In the genomic region with DNA sequence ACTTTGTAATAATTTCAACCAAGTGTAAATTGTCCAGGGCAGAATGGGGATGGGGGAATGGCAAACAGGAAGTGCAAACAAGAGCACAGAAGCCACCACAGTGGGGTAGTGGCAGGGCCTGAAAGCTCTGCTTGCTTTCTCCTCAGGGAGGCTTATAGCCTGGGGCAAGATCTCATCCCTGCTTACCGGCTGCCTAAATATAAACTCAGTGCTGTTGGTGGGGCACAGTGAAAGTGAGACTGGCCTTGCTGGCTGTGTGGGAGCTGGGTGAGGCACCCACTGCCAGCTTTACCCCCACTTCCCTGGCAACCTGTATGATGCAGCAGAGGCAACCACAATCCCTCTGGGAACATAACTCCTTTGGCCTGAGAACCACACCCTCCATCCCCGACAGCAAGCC, we compare ENCODE assay signal across 12 cellular contexts. TPM values are rescaled to one million over a fixed set of nuclear protein-coding genes. Genes with fewer than 3 reads are reported as not detected.
DNase-seq lines count a peak whose midpoint lies in the region; ATAC-seq and FAIRE-seq lines count a peak whose summit lies in the region.
"Had no signal": no experiment of that assay in that cellular context is flagged by ENCODE, and none has a peak within 500 bp of the region (broad histone marks: within the 10 kb centered on the region; RNA-seq: fewer than 3 reads in every experiment).

No MANE protein-coding gene starts in this region.

- no peak for FAIRE-seq in GM19239 (lab: Jason Lieb, UNC)

- no peaks in the 10 kb centered on the region for H3K36me3 Mint-ChIP-seq in memory B cell
- H3K36me3 Mint-ChIP-seq: activated CD4-positive, alpha-beta memory T cell treated with anti-CD3 and anti-CD28 coated beads for 36 hours had no signal

- H3K27me3 Mint-ChIP-seq in memory B cell, result peaks cover 10% of the 10 kb centered on the region
- H3K27me3 Mint-ChIP-seq: activated CD4-positive, alpha-beta memory T cell treated with anti-CD3 and anti-CD28 coated beads for 36 hours had no signal

- H3K4me1 Mint-ChIP-seq in memory B cell, result peaks cover 29% of the 10 kb centered on the region

- no peak overlapping the region for H3K4me3 Mint-ChIP-seq in memory B cell
- H3K4me3 Mint-ChIP-seq: activated CD4-positive, alpha-beta memory T cell treated with anti-CD3 and anti-CD28 coated beads for 36 hours; natural killer cell had no signal

- H3K9me3 Mint-ChIP-seq in memory B cell, result peaks cover 9% of the 10 kb centered on the region

- H3K27ac Mint-ChIP-seq in memory B cell, result no peak overlapping the region

- peak; percentile 36 for ATAC-seq in GM21786 (IDR thresholded peaks at IDR 0.05; ENCODE audit: unreplicated experiment)
- peak; percentile 14 for ATAC-seq in memory B cell (ENCODE audit: low read depth)
- ATAC-seq in HG03457 (IDR thresholded peaks at IDR 0.05; ENCODE audit: unreplicated experiment), result no peak

- DNase-seq in COLO668 (lab: John Stamatoyannopoulos, UW; ENCODE audit: unreplicated experiment) (peak; percentile 55), RPMI7951 (ENCODE audit: low read depth) (peak; percentile 67), memory B cell (ENCODE audit: low spot score in 2 of 2) (no peak), GM19239 (ENCODE audit: insufficient read length, low spot score) (no peak), globus pallidus (ENCODE audit: low spot score) (no peak), NCI-H1930 (lab: John Stamatoyannopoulos, UW) (no peak)
- DNase-seq: activated CD4-positive, alpha-beta memory T cell treated with anti-CD3 and anti-CD28 coated beads for 36 hours; natural killer cell; NCI-H1048; stomach had no signal

RNA-seq across cellular contexts. Expression of gene STYXL2, which starts 15.2 kb away (rescaled TPM):
- total RNA-seq in RPMI7951 (2014; rRNA removed; shearing (Covaris generic)), result 0.10 and 0.36 TPM in 2 replicates
- total RNA-seq: activated CD4-positive, alpha-beta memory T cell treated with anti-CD3 and anti-CD28 coated beads for 36 hours; natural killer cell had no signal

RNA-seq across cellular contexts. Expression of gene GPA33, which starts 18.9 kb away (rescaled TPM):
- total RNA-seq in RPMI7951 (2014; rRNA removed; shearing (Covaris generic)), result 0.36 and 0.68 TPM in 2 replicates

Comparison
In these comparisons a context has a peak if more than half of its experiments do, and no peak if none do; other contexts are left out.
1. DNase-seq: peak in COLO668 (single experiment) and RPMI7951 (single experiment); none in memory B cell (0 of 2), GM19239 (single experiment), globus pallidus (single experiment) and NCI-H1930 (0 of 2).